In the genomic region with DNA sequence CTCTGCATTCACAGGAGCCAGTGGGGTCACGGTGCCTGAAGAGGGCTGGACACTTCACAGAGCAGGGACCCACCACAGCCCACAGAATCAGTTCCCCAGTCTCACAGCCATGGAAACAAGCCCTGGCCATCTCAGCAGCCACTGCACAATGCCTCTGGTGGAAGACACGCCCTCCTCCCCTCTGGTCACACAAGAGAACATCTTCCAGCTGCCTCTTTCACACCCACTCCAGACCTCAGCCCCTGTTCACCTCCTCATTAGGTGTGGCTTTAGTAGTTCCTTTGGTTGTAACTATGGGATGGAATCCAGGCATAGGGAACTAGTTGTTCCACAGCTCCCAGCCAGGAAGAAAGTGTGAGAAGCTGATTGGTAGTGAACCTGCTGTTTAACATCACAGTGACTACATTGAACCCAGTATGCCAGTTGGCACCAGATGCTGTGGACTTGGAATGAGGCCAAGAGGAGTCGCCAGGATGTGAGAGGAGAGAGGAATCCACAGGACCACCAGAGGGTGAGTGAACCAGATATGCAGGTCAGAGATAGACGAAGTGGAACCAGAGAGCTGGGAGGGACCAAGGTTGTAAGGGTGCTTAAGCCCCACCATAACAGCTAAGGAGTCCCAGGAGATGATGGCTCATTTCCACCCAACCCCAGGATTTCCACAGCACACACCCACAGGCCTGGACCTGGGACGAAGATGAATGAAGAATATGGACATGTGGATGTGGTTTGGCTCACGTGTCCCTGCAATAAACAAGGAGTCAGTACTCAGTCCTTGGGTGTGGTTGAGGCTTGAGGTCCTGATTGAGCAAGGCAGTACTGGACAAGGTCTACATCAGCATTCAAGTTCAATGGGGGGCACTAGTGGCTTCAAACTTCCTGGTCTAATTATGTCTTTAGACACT, we compare ENCODE assay signal across 13 cellular contexts. TPM values are rescaled to one million over a fixed set of nuclear protein-coding genes. Genes with fewer than 3 reads are reported as not detected.
A peak's percentile ranks its signal among the peaks of the same experiment; 100 is the strongest.
DNase-seq lines count a peak whose midpoint lies in the region; ATAC-seq, FAIRE-seq and TF ChIP-seq lines count a peak whose summit lies in the region.
"Had no signal": no experiment of that assay in that cellular context is flagged by ENCODE, and none has a peak within 500 bp of the region (broad histone marks: within the 10 kb centered on the region; RNA-seq: fewer than 3 reads in every experiment).

No MANE protein-coding gene starts in this region.

- WGBS in GM23248 (ENCODE audit: low coverage in 1 of 2, low lambda C conversion rate in 2 of 2, missing lambda C conversion rate in 2 of 2), 2 experiments = 66 to 70% methylated on average over 6 of the region's 6 CpGs
- WGBS in K562 (ENCODE audit: insufficient coverage, low coverage, missing lambda C conversion rate) = 35% methylated on average over 6 of the region's 6 CpGs

- POLR2A ChIA-PET in K562 (lab: Yijun Ruan, JAX) = interaction anchor here (0.7 to 1.4 kb wide), 3 partner anchors 9 to 19 kb away, joined by 3 to 4 read pairs (median 4); a partner anchor contains a TSS

- H3K27me3 ChIP-seq in GM23248 (replicated peaks; ENCODE audit: insufficient read depth) (no peaks in the 10 kb centered on the region), K562 (ENCODE audit: control insufficient read depth in 2 of 2, insufficient read depth in 2 of 2, low read length in 2 of 2) (no peaks in the 10 kb centered on the region)
- no peaks in the 10 kb centered on the region for H3K27me3 ChIP-seq in effector memory CD4-positive, alpha-beta T cell (replicated peaks; ENCODE audit: control insufficient read depth, insufficient read depth, low read length, poor library complexity, severe bottlenecking)
- H3K27me3 ChIP-seq: suprapubic skin had no signal

- no peak for TF ChIP-seq RAD21 in K562 (CRISPR knock-in tag; conservative IDR thresholded peaks at IDR 0.05 in 1 of 2, IDR thresholded peaks at IDR 0.05 in 1 of 2)

- H4K20me1 ChIP-seq in GM23248 (ENCODE audit: insufficient read depth) = no peaks in the 10 kb centered on the region
- no peaks in the 10 kb centered on the region for H4K20me1 ChIP-seq in K562 (replicated peaks; ENCODE audit: control insufficient read depth, insufficient read depth, low read length)

- FAIRE-seq in K562 (lab: Jason Lieb, UNC) = peak; percentile 29
- FAIRE-seq in H54 (lab: Jason Lieb, UNC) = no peak

- no peaks in the 10 kb centered on the region for H3K9me2 ChIP-seq in GM23248 (ENCODE audit: insufficient read depth)

- H3K9me3 ChIP-seq in GM23248 (ENCODE audit: low read depth) (no peaks in the 10 kb centered on the region), K562 (replicated peaks; ENCODE audit: control insufficient read depth, insufficient read depth, low read depth, low read length) (no peaks in the 10 kb centered on the region)
- H3K9me3 ChIP-seq in effector memory CD4-positive, alpha-beta T cell (ENCODE audit: control insufficient read depth, low read length) = no peaks in the 10 kb centered on the region
- H3K9me3 ChIP-seq: suprapubic skin had no signal

- H3F3A ChIP-seq in GM23248 (ENCODE audit: insufficient read depth) = peaks cover 23% of the 10 kb centered on the region; the same call in 1 of the 2 replicates

- no peaks in the 10 kb centered on the region for H3K9me1 ChIP-seq in K562 (ENCODE audit: control insufficient read depth, insufficient read depth, low read length)

- TF ChIP-seq CTCF in AG10803 (conservative IDR thresholded peaks at IDR 0.05; ENCODE audit: low read length) (no peak), K562 (IDR thresholded peaks at IDR 0.05 in 2 of 3, conservative IDR thresholded peaks at IDR 0.05 in 1 of 3; ENCODE audit: insufficient read depth in 2 of 3, low read depth in 1 of 3, low read length in 3 of 3) (no peak)

- TF ChIP-seq POLR2A in K562 (conservative IDR thresholded peaks at IDR 0.05) = no peak
- no peak for TF ChIP-seq POLR2A in H54 (IDR thresholded peaks at IDR 0.05; ENCODE audit: low read depth, low read length)

- peak; percentile 18; the same call in 1 of the 3 replicates for ATAC-seq in K562

- H3K9ac ChIP-seq in GM23248 (no peak overlapping the region), K562 (ENCODE audit: insufficient read depth in 1 of 2, low read depth in 2 of 2, low read length in 2 of 2) (no peak overlapping the region; a peak in 1 of 4 replicates)

- no peak overlapping the region for H2AFZ ChIP-seq in GM23248
- H2AFZ ChIP-seq in K562 (ENCODE audit: low read depth, low read length) = no peak overlapping the region

- H3K36me3 ChIP-seq in GM23248 (ENCODE audit: low read depth) (0 out of 2 replicates have a peak, but pooled peaks cover 6% of the 10 kb centered on the region), K562 (ENCODE audit: control insufficient read depth, insufficient read depth, low read length) (peaks cover 11% of the 10 kb centered on the region; the same call in 2 of the 3 replicates)
- H3K36me3 ChIP-seq in effector memory CD4-positive, alpha-beta T cell (ENCODE audit: control insufficient read depth, insufficient read depth, low read length) = no peaks in the 10 kb centered on the region

- no peak for TF ChIP-seq EP300 in K562 (IDR thresholded peaks at IDR 0.05; ENCODE audit: low read length)

- peak overlapping the region; percentile 63 for H3K27ac ChIP-seq in GM23248
- no peak overlapping the region for H3K27ac ChIP-seq in K562 (ENCODE audit: extremely low read depth, low read depth, low read length)
- no peak overlapping the region for H3K27ac ChIP-seq in effector memory CD4-positive, alpha-beta T cell (ENCODE audit: insufficient read depth, low read length, poor library complexity, severe bottlenecking)
- no peak overlapping the region for H3K27ac ChIP-seq in caudate nucleus (ENCODE audit: low read depth, low read length)
- H3K27ac ChIP-seq: suprapubic skin had no signal

- CTCF ChIA-PET in K562 (lab: Yijun Ruan, JAX; ENCODE audit: low intra/inter-chr PET ratio) = no interaction called here

- BruUV-seq in K562 (replicated peaks; lab: Mats Ljungman, UMichigan) = no TSS peak

- H3K4me2 ChIP-seq in GM23248 (ENCODE audit: unreplicated experiment) = no peak overlapping the region
- H3K4me2 ChIP-seq in K562 (ENCODE audit: insufficient read depth, low read length) = no peak overlapping the region

- no peaks in the 10 kb centered on the region for H3K79me2 ChIP-seq in GM23248 (ENCODE audit: insufficient read depth)
- no peaks in the 10 kb centered on the region for H3K79me2 ChIP-seq in K562 (ENCODE audit: control insufficient read depth, insufficient read depth, low read length)

- H3K4me3 ChIP-seq in AG10803 (ENCODE audit: low read length) (no peak overlapping the region), GM23248 (no peak overlapping the region), K562 (no peak overlapping the region)
- no peak overlapping the region for H3K4me3 ChIP-seq in effector memory CD4-positive, alpha-beta T cell (ENCODE audit: insufficient read depth, low read depth, low read length, poor library complexity, severe bottlenecking)
- H3K4me3 ChIP-seq: suprapubic skin had no signal

- peaks cover 22% of the 10 kb centered on the region for H3K4me1 ChIP-seq in GM23248 (ENCODE audit: insufficient read depth)
- H3K4me1 ChIP-seq in K562 (replicated peaks in 1 of 2; ENCODE audit: control insufficient read depth in 2 of 2, insufficient read depth in 2 of 2, low read length in 2 of 2) = peaks cover 0 to 10% of the 10 kb centered on the region in 2 experiments; a peak in 3 of 5 replicates
- no peaks in the 10 kb centered on the region for H3K4me1 ChIP-seq in effector memory CD4-positive, alpha-beta T cell (ENCODE audit: control insufficient read depth, insufficient read depth, low read length, poor library complexity, severe bottlenecking)
- H3K4me1 ChIP-seq: suprapubic skin had no signal

- in situ Hi-C loops in GM23248 (cut with MboI) = no loop called here
- in situ Hi-C loops in K562 (cut with MboI) = no loop called here

- DNase-seq in AG10803 (ENCODE audit: low read depth) (peak; percentile 62), GM23248 (peak; percentile 83), K562 (ENCODE audit: extremely low read depth in 1 of 4, low spot score in 3 of 4) (no peak), myocyte (ENCODE audit: low read depth) (peak; percentile 28), H54 (ENCODE audit: insufficient read length, low spot score) (no peak), caudate nucleus (lab: John Stamatoyannopoulos, UW) (no peak)
- DNase-seq in effector memory CD4-positive, alpha-beta T cell = no peak
- DNase-seq: activated gamma-delta T cell treated with Interleukin-2 at 50 U/mL for 16 hours; DMS79 treated with DMSO at 0.1 percent for 48 hours; foreskin melanocyte; nephron progenitor cell; stimulated activated CD4-positive, alpha-beta T cell treated with anti-CD3 and anti-CD28 coated beads, Interleukin-2, amount 100 ng/mL, for 24 hours had no signal

- intact Hi-C loops in K562 (cut with micrococcal nuclease) = no loop called here

RNA-seq across cellular contexts. Expression of a gene that starts 8.8 kb away (rescaled TPM):
- 7.2 and 18.8 TPM in 2 replicates for total RNA-seq in GM23248 (2014; rRNA removed; shearing (Covaris generic))
- polyA plus RNA-seq in GM23248 (2016; fragmentation: Nextera tagmentation; extraction: Ambion mirVana) (3.9 and 4.2 TPM in 2 replicates), K562 (2011; rRNA removed) (3.5 and 7.6 TPM in 2 replicates), K562 (2014; fragmentation: Illumina TruSeq; extraction: Trizol) (0.71 and 1.00 TPM in 2 replicates), K562 (2014; fragmentation: Nextera tagmentation; extraction: Ambion mirVana) (under 1 TPM; 0.21 to 0.41 TPM), K562 (2014; rRNA removed) (1.1 and 1.3 TPM in 2 replicates)
- total RNA-seq in K562 (2011; cell fraction: chromatin; rRNA removed; ENCODE audit: low replicate concordance) = 19.6 and 24.0 TPM in 2 replicates
- total RNA-seq in K562 (2011; cell fraction: nucleolus; rRNA removed) = 4.6 and 4.8 TPM in 2 replicates
- 16.4 and 24.1 TPM in 2 replicates for total RNA-seq in K562 (2011; cell fraction: nucleoplasm; rRNA removed)
- total RNA-seq in K562 (2014; rRNA removed) (0.45 and 1.0 TPM in 2 replicates), K562 (2014; rRNA removed; fragmentation: Illumina TruSeq; extraction: Trizol) (1.2 and 1.4 TPM in 2 replicates), K562 (2015; rRNA removed; fragmentation: Illumina TruSeq; extraction: Trizol) (0.98 and 1.3 TPM in 2 replicates), K562 (2021) (1.4 and 1.5 TPM in 2 replicates), myocyte (11.2 and 12.9 TPM in 2 replicates)
- 0.51 and 1.6 TPM in 2 replicates for polyA plus RNA-seq in K562 (2011; cell fraction: cytosol; rRNA removed)
- 24.8 and 44.0 TPM in 2 replicates for polyA plus RNA-seq in K562 (2011; cell fraction: nucleus; rRNA removed)
- polyA plus RNA-seq in K562 (2012) = 1.1 and 3.0 TPM in 2 replicates
- polyA minus RNA-seq in K562 (2011; rRNA and poly(A)+ RNA removed) = 5.6 and 15.4 TPM in 2 replicates
- 0.19 and 0.82 TPM in 2 replicates for polyA minus RNA-seq in K562 (2011; cell fraction: cytosol; rRNA and poly(A)+ RNA removed)
- polyA minus RNA-seq in K562 (2011; cell fraction: nucleus; rRNA and poly(A)+ RNA removed) = 3.4 and 18.0 TPM in 2 replicates
- polyA plus RNA-seq in myocyte (2012) = 17.4 TPM

RNA-seq across cellular contexts. Expression of a gene that starts 26.2 kb away (rescaled TPM):
- total RNA-seq in GM23248 (2014; rRNA removed; shearing (Covaris generic)) = 9.1 and 15.0 TPM in 2 replicates
- polyA plus RNA-seq in GM23248 (2016; fragmentation: Nextera tagmentation; extraction: Ambion mirVana) (18.4 and 19.5 TPM in 2 replicates), K562 (2011; rRNA removed) (18.9 and 23.2 TPM in 2 replicates), K562 (2014; fragmentation: Illumina TruSeq; extraction: Trizol) (19.4 and 22.1 TPM in 2 replicates), K562 (2014; fragmentation: Nextera tagmentation; extraction: Ambion mirVana) (10 to 100 TPM in 1 of 2 experiments, 1 to 10 TPM in 1; 7.0 to 16.4 TPM), K562 (2014; rRNA removed) (18.0 and 21.7 TPM in 2 replicates)
- total RNA-seq in K562 (2011; cell fraction: chromatin; rRNA removed; ENCODE audit: low replicate concordance) = 41.4 and 45.8 TPM in 2 replicates
- 30.1 and 32.4 TPM in 2 replicates for total RNA-seq in K562 (2011; cell fraction: nucleolus; rRNA removed)
- 28.4 and 29.5 TPM in 2 replicates for total RNA-seq in K562 (2011; cell fraction: nucleoplasm; rRNA removed)
- total RNA-seq in K562 (2014; rRNA removed) (6.7 and 6.8 TPM in 2 replicates), K562 (2014; rRNA removed; fragmentation: Illumina TruSeq; extraction: Trizol) (17.2 and 17.6 TPM in 2 replicates), K562 (2015; rRNA removed; fragmentation: Illumina TruSeq; extraction: Trizol) (15.9 and 16.2 TPM in 2 replicates), K562 (2021) (13.0 and 13.5 TPM in 2 replicates), myocyte (19.4 and 21.5 TPM in 2 replicates)
- polyA plus RNA-seq in K562 (2011; cell fraction: cytosol; rRNA removed) = 13.3 and 16.1 TPM in 2 replicates
- 33.9 and 39.5 TPM in 2 replicates for polyA plus RNA-seq in K562 (2011; cell fraction: nucleus; rRNA removed)
- polyA plus RNA-seq in K562 (2012) = 12.6 and 22.3 TPM in 2 replicates
- polyA minus RNA-seq in K562 (2011; rRNA and poly(A)+ RNA removed) = 22.7 and 32.0 TPM in 2 replicates
- polyA minus RNA-seq in K562 (2011; cell fraction: cytosol; rRNA and poly(A)+ RNA removed) = 6.4 and 8.2 TPM in 2 replicates
- 11.0 and 19.7 TPM in 2 replicates for polyA minus RNA-seq in K562 (2011; cell fraction: nucleus; rRNA and poly(A)+ RNA removed)
- polyA plus RNA-seq in myocyte (2012) = 36.3 TPM

RNA-seq across cellular contexts. Expression of a gene that starts 29.4 kb away (rescaled TPM):
- total RNA-seq in GM23248 (2014; rRNA removed; shearing (Covaris generic)) = 7.7 and 8.9 TPM in 2 replicates
- 5.5 and 6.7 TPM in 2 replicates for polyA plus RNA-seq in GM23248 (2016; fragmentation: Nextera tagmentation; extraction: Ambion mirVana)
- 27.1 and 31.9 TPM in 2 replicates for total RNA-seq in K562 (2011; cell fraction: chromatin; rRNA removed; ENCODE audit: low replicate concordance)
- total RNA-seq in K562 (2011; cell fraction: nucleolus; rRNA removed) = 9.3 and 13.9 TPM in 2 replicates
- 16.0 and 21.1 TPM in 2 replicates for total RNA-seq in K562 (2011; cell fraction: nucleoplasm; rRNA removed)
- total RNA-seq in K562 (2014; rRNA removed) = 2.8 and 3.6 TPM in 2 replicates
- 4.3 and 4.7 TPM in 2 replicates for total RNA-seq in K562 (2014; rRNA removed; fragmentation: Illumina TruSeq; extraction: Trizol)
- 3.4 and 3.7 TPM in 2 replicates for total RNA-seq in K562 (2015; rRNA removed; fragmentation: Illumina TruSeq; extraction: Trizol)
- 3.9 and 4.2 TPM in 2 replicates for total RNA-seq in K562 (2021)
- 8.5 and 11.2 TPM in 2 replicates for polyA plus RNA-seq in K562 (2011; rRNA removed)
- polyA plus RNA-seq in K562 (2011; cell fraction: cytosol; rRNA removed) = 2.8 and 4.4 TPM in 2 replicates
- 26.6 and 31.8 TPM in 2 replicates for polyA plus RNA-seq in K562 (2011; cell fraction: nucleus; rRNA removed)
- polyA plus RNA-seq in K562 (2012) = 3.9 and 10.6 TPM in 2 replicates
- 4.2 and 4.7 TPM in 2 replicates for polyA plus RNA-seq in K562 (2014; fragmentation: Illumina TruSeq; extraction: Trizol)
- polyA plus RNA-seq in K562 (2014; fragmentation: Nextera tagmentation; extraction: Ambion mirVana) = 1 to 10 TPM in 1 of 2 experiments, under 1 TPM in 1; 0.84 to 2.5 TPM
- 4.0 and 4.1 TPM in 2 replicates for polyA plus RNA-seq in K562 (2014; rRNA removed)
- 9.1 and 10.0 TPM in 2 replicates for polyA minus RNA-seq in K562 (2011; rRNA and poly(A)+ RNA removed)
- polyA minus RNA-seq in K562 (2011; cell fraction: cytosol; rRNA and poly(A)+ RNA removed) = 1.5 and 3.4 TPM in 2 replicates
- polyA minus RNA-seq in K562 (2011; cell fraction: nucleus; rRNA and poly(A)+ RNA removed) = 6.9 and 12.1 TPM in 2 replicates
- total RNA-seq in myocyte = 9.6 and 13.8 TPM in 2 replicates
- 13.9 TPM for polyA plus RNA-seq in myocyte (2012)

RNA-seq across cellular contexts. Expression of a gene that starts 48.6 kb away (rescaled TPM):
- 4.5 and 9.1 TPM in 2 replicates for total RNA-seq in GM23248 (2014; rRNA removed; shearing (Covaris generic))
- polyA plus RNA-seq in GM23248 (2016; fragmentation: Nextera tagmentation; extraction: Ambion mirVana) (4.0 and 5.2 TPM in 2 replicates), K562 (2011; rRNA removed) (15.5 and 17.1 TPM in 2 replicates), K562 (2014; fragmentation: Illumina TruSeq; extraction: Trizol) (9.1 and 9.3 TPM in 2 replicates), K562 (2014; fragmentation: Nextera tagmentation; extraction: Ambion mirVana) (10 to 100 TPM in 1 of 2 experiments, 1 to 10 TPM in 1; 8.4 to 11.7 TPM), K562 (2014; rRNA removed) (10.2 and 11.9 TPM in 2 replicates)
- total RNA-seq in K562 (2011; cell fraction: chromatin; rRNA removed; ENCODE audit: low replicate concordance) = 52.6 and 53.2 TPM in 2 replicates
- 31.5 and 32.4 TPM in 2 replicates for total RNA-seq in K562 (2011; cell fraction: nucleolus; rRNA removed)
- 41.5 and 49.2 TPM in 2 replicates for total RNA-seq in K562 (2011; cell fraction: nucleoplasm; rRNA removed)
- total RNA-seq in K562 (2014; rRNA removed) (5.9 and 8.1 TPM in 2 replicates), K562 (2014; rRNA removed; fragmentation: Illumina TruSeq; extraction: Trizol) (10.0 and 10.1 TPM in 2 replicates), K562 (2015; rRNA removed; fragmentation: Illumina TruSeq; extraction: Trizol) (7.9 and 8.6 TPM in 2 replicates), K562 (2021) (10.1 and 11.5 TPM in 2 replicates), myocyte (6.2 and 10.4 TPM in 2 replicates)
- polyA plus RNA-seq in K562 (2011; cell fraction: cytosol; rRNA removed) = 11.3 and 11.6 TPM in 2 replicates
- polyA plus RNA-seq in K562 (2011; cell fraction: nucleus; rRNA removed) = 46.8 and 65.8 TPM in 2 replicates
- 8.6 and 14.3 TPM in 2 replicates for polyA plus RNA-seq in K562 (2012)
- 22.6 and 30.6 TPM in 2 replicates for polyA minus RNA-seq in K562 (2011; rRNA and poly(A)+ RNA removed)
- polyA minus RNA-seq in K562 (2011; cell fraction: cytosol; rRNA and poly(A)+ RNA removed) = 6.9 and 8.7 TPM in 2 replicates
- 23.0 and 33.8 TPM in 2 replicates for polyA minus RNA-seq in K562 (2011; cell fraction: nucleus; rRNA and poly(A)+ RNA removed)
- 17.8 TPM for polyA plus RNA-seq in myocyte (2012)

Comparison
In these comparisons a context has a peak if more than half of its experiments do, and no peak if none do; other contexts are left out.
1. DNase-seq: peak in AG10803 (single experiment), GM23248 (single experiment) and myocyte (single experiment); none in K562 (0 of 4), effector memory CD4-positive, alpha-beta T cell (0 of 3), H54 (single experiment) and caudate nucleus (0 of 61).